11 cellular contexts compared by ENCODE assay signal in genomic region chr2:27888790-27889189, GRCh38. TPM values are rescaled to one million over a fixed set of nuclear protein-coding genes. Genes with fewer than 3 reads are reported as not detected.
DNase-seq lines count a peak whose midpoint lies in the region; ATAC-seq and TF ChIP-seq lines count a peak whose summit lies in the region.
"Had no signal": no experiment of that assay in that cellular context is flagged by ENCODE, and none has a peak within 500 bp of the region (broad histone marks: within the 10 kb centered on the region; RNA-seq: fewer than 3 reads in every experiment).

No MANE protein-coding gene starts in this region.

- CTCF ChIA-PET in CD4-positive, alpha-beta memory T cell (lab: Charles Lee; ENCODE audit: partially characterized antibody) = no interaction called here

- H3K27me3 Mint-ChIP-seq in central memory CD8-positive, alpha-beta T cell = peaks cover 10% of the 10 kb centered on the region
- peaks cover 0 to 4% of the 10 kb centered on the region in 2 donors for H3K27me3 Mint-ChIP-seq in natural killer cell (ENCODE audit: low read depth in 2 of 2)
- peaks cover 1 to 5% of the 10 kb centered on the region in 2 donors for H3K27me3 Mint-ChIP-seq in CD4-positive, alpha-beta memory T cell

- POLR2A ChIA-PET in CD4-positive, alpha-beta memory T cell (lab: Charles Lee; ENCODE audit: partially characterized antibody) = interaction anchor here (1.2 to 2.6 kb wide), 2 partner anchors 17 to 32 kb away, joined by 3 to 23 read pairs; no protein-coding TSS in a partner anchor

- H3K4me3 ChIP-seq in AG10803 (ENCODE audit: low read length) (peak overlapping the region; percentile 90), Karpas-422 (ENCODE audit: low read length) (no peak overlapping the region)
- no peak overlapping the region for H3K4me3 ChIP-seq in CD4-positive, alpha-beta memory T cell (ENCODE audit: low read length in 2 of 2)

- no peak for ATAC-seq in central memory CD8-positive, alpha-beta T cell (replicated peaks; ENCODE audit: extremely low read depth, poor library complexity, severe bottlenecking)
- no peak for ATAC-seq in natural killer cell
- no peak for ATAC-seq in HG02885 (IDR thresholded peaks at IDR 0.05; ENCODE audit: poor library complexity, unreplicated experiment)
- ATAC-seq in HG02938 (IDR thresholded peaks at IDR 0.05; ENCODE audit: unreplicated experiment) = no peak

- H3K36me3 Mint-ChIP-seq in central memory CD8-positive, alpha-beta T cell (ENCODE audit: insufficient read depth) = peaks cover 25% of the 10 kb centered on the region
- H3K36me3 Mint-ChIP-seq in natural killer cell = peaks cover 6% of the 10 kb centered on the region
- peaks cover 0 to 23% of the 10 kb centered on the region in 2 donors for H3K36me3 Mint-ChIP-seq in CD4-positive, alpha-beta memory T cell

- H3K79me2 ChIP-seq in Karpas-422 (ENCODE audit: low read length) = peaks cover 26% of the 10 kb centered on the region

- no peak for TF ChIP-seq CTCF in AG10803 (conservative IDR thresholded peaks at IDR 0.05; ENCODE audit: low read length)
- no peak for TF ChIP-seq CTCF in natural killer cell (IDR thresholded peaks at IDR 0.05)

- no peaks in the 10 kb centered on the region for H3K36me3 ChIP-seq in Karpas-422 (ENCODE audit: insufficient read depth, low read length)
- no peaks in the 10 kb centered on the region for H3K36me3 ChIP-seq in CD4-positive, alpha-beta memory T cell (ENCODE audit: insufficient read depth, low read length)

- DNase-seq in AG10803 (ENCODE audit: low read depth) = peak; percentile 86
- DNase-seq in Karpas-422 = no peak
- no peak for DNase-seq in central memory CD8-positive, alpha-beta T cell (ENCODE audit: low spot score in 2 of 2)
- DNase-seq in natural killer cell = no peak
- DNase-seq in T-helper 9 cell = no peak
- no peak for DNase-seq in CD4-positive, alpha-beta memory T cell
- DNase-seq: NCI-H1092 treated with DMSO at 0.1 percent for 48 hours, RPMI8226 had no signal

- peaks cover 40% of the 10 kb centered on the region for H3K4me1 Mint-ChIP-seq in central memory CD8-positive, alpha-beta T cell
- peaks cover 27 to 31% of the 10 kb centered on the region in 2 donors for H3K4me1 Mint-ChIP-seq in natural killer cell
- peaks cover 18 to 42% (median 35%) of the 10 kb centered on the region in 4 donors for H3K4me1 Mint-ChIP-seq in CD4-positive, alpha-beta memory T cell

- no peak overlapping the region for H3K9ac ChIP-seq in Karpas-422 (ENCODE audit: low read length)

- no peaks in the 10 kb centered on the region for H3K9me2 ChIP-seq in Karpas-422 (replicated peaks; ENCODE audit: insufficient read depth, low read length)

- H4K20me1 ChIP-seq in Karpas-422 (ENCODE audit: insufficient read depth, low read depth, low read length) = no peaks in the 10 kb centered on the region

- no peaks in the 10 kb centered on the region for H3K27me3 ChIP-seq in Karpas-422 (ENCODE audit: low read length)
- H3K27me3 ChIP-seq in CD4-positive, alpha-beta memory T cell (ENCODE audit: insufficient read depth, low read length) = no peaks in the 10 kb centered on the region

- intact Hi-C loops in natural killer cell (cut with micrococcal nuclease) = no loop called here
- intact Hi-C loops in CD4-positive, alpha-beta memory T cell (cut with micrococcal nuclease) = no loop called here

- H3K27ac Mint-ChIP-seq in central memory CD8-positive, alpha-beta T cell (ENCODE audit: low read depth) = peak overlapping the region; percentile 22
- H3K27ac Mint-ChIP-seq in natural killer cell = peak overlapping the region in 1 of 2 donors; percentile 100
- peak overlapping the region in 3 of 7 donors; percentile 66 to 100 (median 84) for H3K27ac Mint-ChIP-seq in CD4-positive, alpha-beta memory T cell

- peaks cover 33% of the 10 kb centered on the region for H3K4me1 ChIP-seq in Karpas-422 (ENCODE audit: low read length)
- peaks cover 40% of the 10 kb centered on the region for H3K4me1 ChIP-seq in CD4-positive, alpha-beta memory T cell (ENCODE audit: insufficient read depth, low read length)

- H3K27ac ChIP-seq in Karpas-422 (ENCODE audit: low read length) = no peak overlapping the region
- no peak overlapping the region for H3K27ac ChIP-seq in CD4-positive, alpha-beta memory T cell (ENCODE audit: low read depth, low read length)

- no peaks in the 10 kb centered on the region for H3K9me3 Mint-ChIP-seq in central memory CD8-positive, alpha-beta T cell
- H3K9me3 Mint-ChIP-seq in natural killer cell = no peaks in the 10 kb centered on the region
- H3K9me3 Mint-ChIP-seq in CD4-positive, alpha-beta memory T cell = peaks cover 0 to 9% (median 0%) of the 10 kb centered on the region in 8 donors
- H3K9me3 Mint-ChIP-seq: neural crest cell had no signal

- no peak overlapping the region for H2AFZ ChIP-seq in Karpas-422 (ENCODE audit: low read length)

- peak overlapping the region; percentile 98 for H3K4me2 ChIP-seq in Karpas-422 (ENCODE audit: low read depth, low read length, poor library complexity, severe bottlenecking)

- no peaks in the 10 kb centered on the region for H3K9me3 ChIP-seq in Karpas-422 (ENCODE audit: low read length)
- H3K9me3 ChIP-seq in CD4-positive, alpha-beta memory T cell (ENCODE audit: control insufficient read depth in 1 of 2, low read length in 2 of 2) = no peaks in the 10 kb centered on the region

- H3K4me3 Mint-ChIP-seq in central memory CD8-positive, alpha-beta T cell = no peak overlapping the region
- H3K4me3 Mint-ChIP-seq in natural killer cell = peak overlapping the region; percentile 99
- no peak overlapping the region for H3K4me3 Mint-ChIP-seq in CD4-positive, alpha-beta memory T cell

RNA-seq across cellular contexts. Expression of gene RBKS, which starts 1.4 kb away (rescaled TPM):
- 0.90 and 1.6 TPM in 2 replicates for total RNA-seq in Karpas-422 (2014; rRNA removed; shearing (Covaris generic); ENCODE audit: low replicate concordance)
- 10 to 100 TPM; 11.5 to 20.9 (median 12.8) TPM for total RNA-seq in natural killer cell
- 1 to 10 TPM; 1.2 to 1.7 TPM for total RNA-seq in CD4-positive, alpha-beta memory T cell
- polyA plus RNA-seq in CD4-positive, alpha-beta memory T cell = 1 to 10 TPM; 2.5 to 5.9 TPM

RNA-seq across cellular contexts. Expression of gene BABAM2, which starts 1.7 kb away (rescaled TPM):
- total RNA-seq in Karpas-422 (2014; rRNA removed; shearing (Covaris generic); ENCODE audit: low replicate concordance) = 32.9 and 40.8 TPM in 2 replicates
- total RNA-seq in natural killer cell = 10 to 100 TPM; 54.6 to 66.1 (median 59.5) TPM
- 10 to 100 TPM; 37.3 to 41.2 TPM for total RNA-seq in CD4-positive, alpha-beta memory T cell
- 10 to 100 TPM; 55.2 to 60.1 TPM for polyA plus RNA-seq in CD4-positive, alpha-beta memory T cell
